1 cellular context compared by ENCODE assay signal in genomic region chr19:3575949-3576673, GRCh38.
TF ChIP-seq lines count a peak whose summit lies in the region.

No MANE protein-coding gene starts in this region.

TF ChIP-seq in WTC11, 78 proteins besides CTCF, POLR2A, EP300 and RAD21 (continued from another document):
- TF ChIP-seq AR (CRISPR knock-in tag; IDR thresholded peaks at IDR 0.05): no peak
- TF ChIP-seq OVOL2 (CRISPR knock-in tag; IDR thresholded peaks at IDR 0.05; ENCODE audit: borderline replicate concordance): no peak
